17 cellular contexts compared by ENCODE assay signal in the genomic region with DNA sequence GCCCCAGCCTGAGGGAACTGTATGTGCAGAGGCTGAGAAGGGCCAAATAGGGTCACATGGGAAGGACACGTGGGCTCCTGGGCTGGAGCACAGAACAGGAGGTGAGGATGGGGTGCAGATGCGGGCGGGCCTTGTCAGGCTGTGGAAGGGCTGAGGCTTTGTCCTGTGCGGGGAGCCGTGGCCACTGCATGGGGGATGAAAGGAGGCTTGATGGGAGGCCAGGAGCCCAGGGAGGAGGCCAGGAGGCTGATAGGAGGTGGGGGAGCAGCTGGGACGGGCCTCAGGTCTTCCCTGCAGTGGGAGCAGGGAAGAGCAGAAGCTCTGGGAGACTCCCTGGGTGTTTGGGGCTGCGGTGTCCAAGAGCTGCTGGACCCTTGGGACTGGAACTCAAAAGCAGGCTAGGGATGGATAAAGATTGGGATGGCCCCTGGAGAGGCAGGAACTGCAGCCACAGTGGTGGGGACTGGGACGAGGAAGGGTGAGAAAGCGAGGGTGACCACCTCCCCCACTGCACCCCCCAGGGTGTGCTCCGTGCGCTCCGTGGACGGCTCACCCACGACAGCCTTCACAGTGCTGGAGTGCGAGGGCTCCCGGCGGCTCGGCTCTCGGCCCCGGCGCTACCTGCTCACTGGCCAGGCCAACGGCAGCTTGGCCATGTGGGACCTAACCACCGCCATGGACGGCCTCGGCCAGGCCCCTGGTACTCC.
"Had no signal": no experiment of that assay in that cellular context is flagged by ENCODE, and none has a peak within 500 bp of the region (broad histone marks: within the 10 kb centered on the region; RNA-seq: fewer than 3 reads in every experiment).

No MANE protein-coding gene starts in this region.

- H3K4me3 Mint-ChIP-seq: activated B cell treated with CpG ODN at 0.5 μM for 24 hours; activated CD4-positive, alpha-beta T cell treated with anti-CD3 and anti-CD28 coated beads, Interleukin-2, amount 10 ng/mL, durations not matched to agents 24 days and 14 days; nephron had no signal

- H3K27ac Mint-ChIP-seq: activated B cell treated with CpG ODN at 0.5 μM for 24 hours; activated CD4-positive, alpha-beta T cell treated with anti-CD3 and anti-CD28 coated beads, Interleukin-2, amount 10 ng/mL, durations not matched to agents 24 days and 14 days; nephron had no signal

- H3K27me3 Mint-ChIP-seq: activated B cell treated with CpG ODN at 0.5 μM for 24 hours; activated CD4-positive, alpha-beta T cell treated with anti-CD3 and anti-CD28 coated beads, Interleukin-2, amount 10 ng/mL, durations not matched to agents 24 days and 14 days had no signal

- DNase-seq: activated B cell treated with CpG ODN at 0.5 μM for 24 hours; activated CD4-positive, alpha-beta T cell treated with anti-CD3 and anti-CD28 coated beads, Interleukin-2, amount 10 ng/mL, durations not matched to agents 24 days and 14 days; activated CD8-positive, alpha-beta memory T cell treated with anti-CD3 and anti-CD28 coated beads, Interleukin-2, amount 50 U/mL, for 48 hours; activated naive CD4-positive, alpha-beta T cell treated with Interleukin-2 at 50 U/mL for 16 hours; esophagus squamous epithelium; hippocampal formation; left lung; mammary epithelial cell; mucosa of descending colon; sigmoid colon; stimulated activated CD4-positive, alpha-beta T cell treated with anti-CD3 and anti-CD28 coated beads, Interleukin-1b, Interleukin-23, amount 100 ng/mL, for 48 hours; T-helper 2 cell; thyroid gland; uterus had no signal

- ATAC-seq: left lung, mucosa of descending colon, pancreas, SK-N-SH treated with all-trans-retinoic acid at 6 μM for 48 hours had no signal

- H3K4me1 Mint-ChIP-seq: nephron had no signal

- H3K9me3 Mint-ChIP-seq: activated B cell treated with CpG ODN at 0.5 μM for 24 hours; activated CD4-positive, alpha-beta T cell treated with anti-CD3 and anti-CD28 coated beads, Interleukin-2, amount 10 ng/mL, durations not matched to agents 24 days and 14 days; nephron had no signal
